Comparison of ENCODE assay signal across 9 cellular contexts in genomic region chr19:16118489-16119033, GRCh38. TPM values are rescaled to one million over a fixed set of nuclear protein-coding genes. Genes with fewer than 3 reads are reported as not detected.
DNase-seq lines count a peak whose midpoint lies in the region; ATAC-seq, FAIRE-seq and TF ChIP-seq lines count a peak whose summit lies in the region.
"Had no signal": no experiment of that assay in that cellular context is flagged by ENCODE, and none has a peak within 500 bp of the region (broad histone marks: within the 10 kb centered on the region; RNA-seq: fewer than 3 reads in every experiment).

No MANE protein-coding gene starts in this region.

- H4K20me1 ChIP-seq in BLaER1 treated with 17β-estradiol and CSF1 and Interleukin-3, amounts not matched to agents 10 nM and 100 nM: peaks cover 0 to 65% (median 10%) of the 10 kb centered on the region in 11 experiments; a peak in 10 of 22 replicates

- peaks cover 45 to 82% (median 68%) of the 10 kb centered on the region in 11 experiments for H3K36me3 ChIP-seq in BLaER1 treated with 17β-estradiol and CSF1 and Interleukin-3, amounts not matched to agents 10 nM and 100 nM
- no peaks in the 10 kb centered on the region for H3K36me3 ChIP-seq in parathyroid adenoma (ENCODE audit: control insufficient read depth, insufficient read depth, low read length)

- H2AFZ ChIP-seq in parathyroid adenoma: no peak overlapping the region

- H3K4me3 ChIP-seq in BLaER1 treated with 17β-estradiol and CSF1 and Interleukin-3, amounts not matched to agents 10 nM and 100 nM: peak overlapping the region; percentile 5 to 48 (median 30); a peak in 16 of 20 replicates
- H3K4me3 ChIP-seq in parathyroid adenoma (ENCODE audit: low read depth, low read length): no peak overlapping the region

- H3K36me3 Mint-ChIP-seq in activated CD4-positive, alpha-beta memory T cell treated with anti-CD3 and anti-CD28 coated beads, Interleukin-2, amount 10 ng/mL, durations not matched to agents 7 days and 5 days (ENCODE audit: low read depth): peaks cover 71% of the 10 kb centered on the region
- peaks cover 34% of the 10 kb centered on the region for H3K36me3 Mint-ChIP-seq in WTC11

- peak overlapping the region; percentile 84 to 100 (median 92) for H3K4me2 ChIP-seq in BLaER1 treated with 17β-estradiol and CSF1 and Interleukin-3, amounts not matched to agents 10 nM and 100 nM
- H3K4me2 ChIP-seq in parathyroid adenoma (ENCODE audit: low read length): no peak overlapping the region

- peak overlapping the region; percentile 57 to 96 (median 89) for H3K27ac ChIP-seq in BLaER1 treated with 17β-estradiol and CSF1 and Interleukin-3, amounts not matched to agents 10 nM and 100 nM
- H3K27ac ChIP-seq in parathyroid adenoma: peak overlapping the region; percentile 15

- peaks cover 2% of the 10 kb centered on the region for H3K79me2 ChIP-seq in parathyroid adenoma

- no peaks in the 10 kb centered on the region for H3K9me3 Mint-ChIP-seq in activated CD4-positive, alpha-beta memory T cell treated with anti-CD3 and anti-CD28 coated beads, Interleukin-2, amount 10 ng/mL, durations not matched to agents 7 days and 5 days
- H3K9me3 Mint-ChIP-seq in WTC11: no peaks in the 10 kb centered on the region

- TF ChIP-seq CTCF in parathyroid adenoma (IDR thresholded peaks at IDR 0.05) (no peak), WTC11 (IDR thresholded peaks at IDR 0.05) (no peak)

- H3K4me1 ChIP-seq in BLaER1 treated with 17β-estradiol and CSF1 and Interleukin-3, amounts not matched to agents 10 nM and 100 nM: peaks cover 76 to 100% (median 92%) of the 10 kb centered on the region in 10 experiments
- H3K4me1 ChIP-seq in parathyroid adenoma: no peaks in the 10 kb centered on the region

- peaks cover 77% of the 10 kb centered on the region for H3K4me1 Mint-ChIP-seq in activated CD4-positive, alpha-beta memory T cell treated with anti-CD3 and anti-CD28 coated beads, Interleukin-2, amount 10 ng/mL, durations not matched to agents 7 days and 5 days
- H3K4me1 Mint-ChIP-seq in WTC11: no peaks in the 10 kb centered on the region

- H3K9ac ChIP-seq in BLaER1 treated with 17β-estradiol and CSF1 and Interleukin-3, amounts not matched to agents 10 nM and 100 nM: peak overlapping the region; percentile 59 to 84 (median 72)
- no peak overlapping the region for H3K9ac ChIP-seq in parathyroid adenoma

- ATAC-seq in HG03159 (IDR thresholded peaks at IDR 0.05; ENCODE audit: unreplicated experiment) (peak; percentile 71), WTC11 (no peak)

- no peaks in the 10 kb centered on the region for H3K9me3 ChIP-seq in BLaER1 treated with 17β-estradiol and CSF1 and Interleukin-3, amounts not matched to agents 10 nM and 100 nM (replicated peaks in 1 of 11)
- no peaks in the 10 kb centered on the region for H3K9me3 ChIP-seq in parathyroid adenoma (ENCODE audit: control insufficient read depth, low read length)

- no peaks in the 10 kb centered on the region for H3K27me3 ChIP-seq in BLaER1 treated with 17β-estradiol and CSF1 and Interleukin-3, amounts not matched to agents 10 nM and 100 nM
- H3K27me3 ChIP-seq in parathyroid adenoma (ENCODE audit: control insufficient read depth, insufficient read depth, low read length): no peaks in the 10 kb centered on the region

- no peak for FAIRE-seq in RCC 7860 (lab: Jason Lieb, UNC)

- peak overlapping the region; percentile 75 for H3K4me3 Mint-ChIP-seq in activated CD4-positive, alpha-beta memory T cell treated with anti-CD3 and anti-CD28 coated beads, Interleukin-2, amount 10 ng/mL, durations not matched to agents 7 days and 5 days
- no peak overlapping the region for H3K4me3 Mint-ChIP-seq in WTC11

- H3K27me3 Mint-ChIP-seq in activated CD4-positive, alpha-beta memory T cell treated with anti-CD3 and anti-CD28 coated beads, Interleukin-2, amount 10 ng/mL, durations not matched to agents 7 days and 5 days: no peaks in the 10 kb centered on the region
- no peaks in the 10 kb centered on the region for H3K27me3 Mint-ChIP-seq in WTC11 (ENCODE audit: low read depth)

- CTCF ChIA-PET in activated CD4-positive, alpha-beta memory T cell treated with anti-CD3 and anti-CD28 coated beads, Interleukin-2, amount 10 ng/mL, durations not matched to agents 7 days and 5 days (lab: Charles Lee): interaction anchor here (0.6 to 2.7 kb wide), 14 partner anchors 8 to 77 kb away, joined by 3 to 10 read pairs (median 3); partner anchors contain the start of genes FAM32A and HSH2D
- CTCF ChIA-PET in WTC11 (lab: Charles Lee): interaction anchor here (1.0 to 1.6 kb wide), 5 partner anchors 17 to 67 kb away, joined by 3 to 10 read pairs (median 4); partner anchors contain the start of gene FAM32A

- H3K27ac Mint-ChIP-seq in activated CD4-positive, alpha-beta memory T cell treated with anti-CD3 and anti-CD28 coated beads, Interleukin-2, amount 10 ng/mL, durations not matched to agents 7 days and 5 days: peak overlapping the region; percentile 99
- no peak overlapping the region for H3K27ac Mint-ChIP-seq in WTC11

- peak; percentile 92 for DNase-seq in GM19238 (ENCODE audit: insufficient read length, low spot score)
- peak; percentile 57 for DNase-seq in activated CD4-positive, alpha-beta memory T cell treated with anti-CD3 and anti-CD28 coated beads, Interleukin-2, amount 10 ng/mL, durations not matched to agents 7 days and 5 days
- no peak for DNase-seq in RCC 7860 (ENCODE audit: low spot score)
- no peak for DNase-seq in NCI-H2196 treated with DMSO at 0.1 percent for 48 hours (lab: John Stamatoyannopoulos, UW; ENCODE audit: unreplicated experiment)
- DNase-seq in WTC11 (ENCODE audit: low spot score): no peak

- POLR2A ChIA-PET in activated CD4-positive, alpha-beta memory T cell treated with anti-CD3 and anti-CD28 coated beads, Interleukin-2, amount 10 ng/mL, durations not matched to agents 7 days and 5 days (lab: Charles Lee): interaction anchor here (0.7 to 3.5 kb wide), 16 partner anchors 8 to 256 kb away, joined by 3 to 32 read pairs (median 4); partner anchors contain the start of genes HSH2D, RAB8A and TPM4
- POLR2A ChIA-PET in WTC11 (lab: Charles Lee): interaction anchor here (1.2 kb wide), 1 partner anchor 36 kb away, joined by 3 read pairs; no protein-coding TSS in a partner anchor

TF ChIP-seq in WTC11, 78 proteins besides CTCF, POLR2A, EP300 and RAD21 (continues in another document):
- TF ChIP-seq MAX (CRISPR knock-in tag; IDR thresholded peaks at IDR 0.05) (no peak), RORB (CRISPR knock-in tag; IDR thresholded peaks at IDR 0.05) (no peak), MXD4 (CRISPR knock-in tag; IDR thresholded peaks at IDR 0.05; ENCODE audit: borderline replicate concordance) (no peak), ZNF263 (CRISPR knock-in tag; IDR thresholded peaks at IDR 0.05; ENCODE audit: low read depth) (no peak), RELA (CRISPR knock-in tag; IDR thresholded peaks at IDR 0.05; ENCODE audit: borderline replicate concordance) (no peak), SP1 (CRISPR knock-in tag; conservative IDR thresholded peaks at IDR 0.05) (no peak), ETV6 (CRISPR knock-in tag; IDR thresholded peaks at IDR 0.05) (no peak), ZNF138 (CRISPR knock-in tag; conservative IDR thresholded peaks at IDR 0.05) (no peak), NR2C2 (CRISPR knock-in tag; IDR thresholded peaks at IDR 0.05) (no peak), ZBTB21 (CRISPR knock-in tag; IDR thresholded peaks at IDR 0.05; ENCODE audit: borderline replicate concordance) (no peak), TCF7 (CRISPR knock-in tag; IDR thresholded peaks at IDR 0.05; ENCODE audit: low read depth) (no peak), ZNF232 (CRISPR knock-in tag; IDR thresholded peaks at IDR 0.05) (no peak), USF2 (CRISPR knock-in tag; IDR thresholded peaks at IDR 0.05) (no peak)

RNA-seq across cellular contexts. Expression of gene RAB8A, which starts 6.9 kb away (rescaled TPM):
- 100 to 1,000 TPM; 141 to 147 TPM for total RNA-seq in activated CD4-positive, alpha-beta memory T cell treated with anti-CD3 and anti-CD28 coated beads, Interleukin-2, amount 10 ng/mL, durations not matched to agents 7 days and 5 days
- total RNA-seq in WTC11 (2021): 68.4 to 81.8 TPM (median 74.0 TPM) in 3 replicates

RNA-seq across cellular contexts. Expression of gene HSH2D, which starts 24.9 kb away (rescaled TPM):
- total RNA-seq in activated CD4-positive, alpha-beta memory T cell treated with anti-CD3 and anti-CD28 coated beads, Interleukin-2, amount 10 ng/mL, durations not matched to agents 7 days and 5 days: 100 to 1,000 TPM; 101 to 110 TPM
- total RNA-seq in WTC11 (2021): 1.6 to 3.2 TPM (median 3.0 TPM) in 3 replicates

RNA-seq across cellular contexts. Expression of gene TPM4, which starts 42.3 kb away (rescaled TPM):
- total RNA-seq in activated CD4-positive, alpha-beta memory T cell treated with anti-CD3 and anti-CD28 coated beads, Interleukin-2, amount 10 ng/mL, durations not matched to agents 7 days and 5 days: 100 to 1,000 TPM; 592 to 611 TPM
- 302 to 327 TPM (median 323 TPM) in 3 replicates for total RNA-seq in WTC11 (2021)

RNA-seq across cellular contexts. Expression of gene CIB3, which starts 54.8 kb away (rescaled TPM):
- total RNA-seq in activated CD4-positive, alpha-beta memory T cell treated with anti-CD3 and anti-CD28 coated beads, Interleukin-2, amount 10 ng/mL, durations not matched to agents 7 days and 5 days: not detected
- total RNA-seq in WTC11 (2021): not detected in 3 replicates
- total RNA-seq: kidney epithelial cell had no signal

Comparison
In these comparisons a context has a peak if more than half of its experiments do, and no peak if none do; other contexts are left out.
1. DNase-seq: peak in GM19238 (single experiment) and activated CD4-positive, alpha-beta memory T cell treated with anti-CD3 and anti-CD28 coated beads, Interleukin-2, amount 10 ng/mL, durations not matched to agents 7 days and 5 days (single experiment); none in RCC 7860 (single experiment), NCI-H2196 treated with DMSO at 0.1 percent for 48 hours (single experiment) and WTC11 (single experiment).
2. RNA of gene HSH2D, which starts 24.9 kb away (total RNA-seq): 101 to 110 TPM in activated CD4-positive, alpha-beta memory T cell treated with anti-CD3 and anti-CD28 coated beads, Interleukin-2, amount 10 ng/mL, durations not matched to agents 7 days and 5 days; 1.6 to 3.2 TPM in WTC11; every median in the first group is over 10 times any median in the second.